In genomic region chr2:174842496-174842895, GRCh38 we compare ENCODE assay signal across 1 cellular context.
TF ChIP-seq lines count a peak whose summit lies in the region.

No MANE protein-coding gene starts in this region.

TF ChIP-seq in IMR-90, 13 proteins besides CTCF, POLR2A, EP300 and RAD21 (continued from another document):
- no peak for TF ChIP-seq RCOR1 (IDR thresholded peaks at IDR 0.05; ENCODE audit: insufficient replicate concordance, low read length)
- TF ChIP-seq RFX5 (IDR thresholded peaks at IDR 0.05; ENCODE audit: low read depth, low read length) = no peak
- TF ChIP-seq NFE2L2 (IDR thresholded peaks at IDR 0.05; ENCODE audit: low read depth, low read length) = no peak
- TF ChIP-seq MAFK (IDR thresholded peaks at IDR 0.05; ENCODE audit: low read depth, low read length) = no peak
